8 cellular contexts compared by ENCODE assay signal in the genomic region with DNA sequence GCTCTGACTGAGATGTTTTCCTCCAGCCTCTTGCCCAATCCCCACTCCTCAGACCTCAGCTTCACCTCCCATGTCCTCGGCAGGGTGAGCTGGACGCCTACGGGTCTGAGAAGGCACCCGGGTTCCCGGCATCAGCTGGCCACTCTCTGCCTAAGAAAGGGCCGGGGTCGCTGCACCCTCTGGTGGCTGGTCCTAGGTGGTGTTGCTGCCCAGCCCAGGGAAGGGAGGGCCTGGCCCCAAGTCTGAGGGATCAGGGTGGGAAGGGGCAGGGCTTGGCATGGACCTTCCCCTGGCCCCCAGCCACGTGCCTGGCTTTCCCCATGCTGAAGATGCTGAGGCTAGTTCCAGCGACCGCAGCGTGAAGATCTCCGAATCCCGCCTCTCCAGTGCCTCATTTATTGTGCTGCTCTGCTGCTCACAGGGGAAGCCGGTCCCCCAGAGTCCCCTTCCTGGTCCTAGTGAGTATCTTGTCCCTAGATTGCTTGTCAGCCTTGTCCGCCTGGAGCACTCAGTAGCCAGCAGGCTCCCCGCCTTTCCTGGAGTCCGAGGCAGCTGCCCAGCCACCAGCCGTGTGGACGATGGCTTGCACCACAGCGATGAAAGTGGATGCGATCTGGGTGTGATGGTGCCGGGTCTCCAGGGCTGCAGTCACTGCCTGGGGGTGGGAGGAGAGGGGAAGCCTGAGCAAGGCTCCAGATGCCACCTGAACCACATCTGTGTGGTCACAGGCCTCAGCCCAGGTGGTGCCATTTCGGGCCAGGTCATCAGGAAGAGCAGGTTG. TPM values are rescaled to one million over a fixed set of nuclear protein-coding genes. Genes with fewer than 3 reads are reported as not detected.
DNase-seq lines count a peak whose midpoint lies in the region; ATAC-seq, FAIRE-seq and TF ChIP-seq lines count a peak whose summit lies in the region.

No MANE protein-coding gene starts in this region.

- peak; percentile 72 for TF ChIP-seq CTCF in DND-41 (IDR thresholded peaks at IDR 0.05; ENCODE audit: borderline replicate concordance, extremely low read depth, low read length, poor library complexity, severe bottlenecking)
- TF ChIP-seq CTCF in IMR-90 (conservative IDR thresholded peaks at IDR 0.05; ENCODE audit: low read depth, low read length), result peak; percentile 95
- TF ChIP-seq CTCF in astrocyte (IDR thresholded peaks at IDR 0.05; ENCODE audit: insufficient read depth, low read depth, low read length), result peak; percentile 57

- no peak overlapping the region for H3K27ac Mint-ChIP-seq in astrocyte (ENCODE audit: unreplicated experiment)

- H2BK15ac ChIP-seq in IMR-90 (ENCODE audit: low read depth, low read length), result peak overlapping the region; percentile 85; the same call in 2 of the 3 replicates

- no peak overlapping the region for H3K4me3 Mint-ChIP-seq in astrocyte (ENCODE audit: unreplicated experiment)

- peak overlapping the region; percentile 8; the same call in 1 of the 2 replicates for H3K18ac ChIP-seq in IMR-90 (ENCODE audit: low read depth, low read length)

- peak overlapping the region; percentile 90 for H3K14ac ChIP-seq in IMR-90 (replicated peaks; ENCODE audit: low read depth, low read length)

- TF ChIP-seq RAD21 in IMR-90 (IDR thresholded peaks at IDR 0.05; ENCODE audit: low read length), result peak; percentile 97

- H3K79me2 ChIP-seq in DND-41 (ENCODE audit: insufficient read depth, low read length) (no peaks in the 10 kb centered on the region), astrocyte (ENCODE audit: insufficient read depth, low read length) (no peaks in the 10 kb centered on the region)

- no peaks in the 10 kb centered on the region for H3K9me3 Mint-ChIP-seq in astrocyte (ENCODE audit: unreplicated experiment)

- peak; percentile 42 for DNase-seq in DND-41
- peak; percentile 95 for DNase-seq in IMR-90
- peak; percentile 59 for DNase-seq in SKM-1 treated with dmso at 0.1 percent for 144 hours (lab: John Stamatoyannopoulos, UW; ENCODE audit: unreplicated experiment)
- peak; percentile 90 for DNase-seq in astrocyte (ENCODE audit: low read depth)
- peak; percentile 92 for DNase-seq in left ventricle myocardium superior
- DNase-seq in pulmonary artery endothelial cell (ENCODE audit: low read depth, low spot score), result peak; percentile 60

- no peaks in the 10 kb centered on the region for H3K9me3 ChIP-seq in DND-41 (ENCODE audit: insufficient read depth, low read length, severe bottlenecking)
- no peaks in the 10 kb centered on the region for H3K9me3 ChIP-seq in IMR-90 (ENCODE audit: control insufficient read depth, insufficient read depth, low read length)
- H3K9me3 ChIP-seq in astrocyte (ENCODE audit: insufficient read depth, low read depth, low read length), result no peaks in the 10 kb centered on the region

- no TSS peak for BruUV-seq in IMR-90 (replicated peaks; lab: Mats Ljungman, UMichigan)

- ATAC-seq in DND-41 (ENCODE audit: insufficient read depth, low read depth) (peak; percentile 78; the same call in 2 of the 3 replicates), IMR-90 (ENCODE audit: low read depth) (peak; percentile 96), left ventricle myocardium superior (peak; percentile 88), HG03175 (IDR thresholded peaks at IDR 0.05; ENCODE audit: unreplicated experiment) (no peak), GM21737 (IDR thresholded peaks at IDR 0.05; ENCODE audit: unreplicated experiment) (no peak)

- H2AK9ac ChIP-seq in IMR-90 (replicated peaks; ENCODE audit: low read depth, low read length, poor library complexity), result peak overlapping the region; percentile 1

- peak overlapping the region; percentile 98; the same call in 1 of the 2 replicates for H4K91ac ChIP-seq in IMR-90 (ENCODE audit: insufficient read depth, low read depth, low read length)

- no peaks in the 10 kb centered on the region for H3K27me3 ChIP-seq in DND-41 (ENCODE audit: insufficient read depth, low read length, poor library complexity)
- H3K27me3 ChIP-seq in IMR-90 (ENCODE audit: control insufficient read depth, insufficient read depth, low read length), result no peaks in the 10 kb centered on the region
- no peaks in the 10 kb centered on the region for H3K27me3 ChIP-seq in astrocyte (ENCODE audit: insufficient read depth, low read length)

- H3K23ac ChIP-seq in IMR-90 (ENCODE audit: low read depth, low read length), result peak overlapping the region; percentile 85; the same call in 1 of the 2 replicates

- peak overlapping the region; percentile 97 for H3K4ac ChIP-seq in IMR-90 (ENCODE audit: low read depth, low read length)

- dilution Hi-C loops in IMR-90 (cut with HindIII; ENCODE audit: low sequenced_read_pairs, unreplicated experiment), result no loop called here

- CTCF ChIA-PET in IMR-90 (lab: Yijun Ruan, JAX), result interaction anchor here (0.6 to 1.2 kb wide), 5 partner anchors 42 to 62 kb away, joined by 3 to 13 read pairs (median 3); no protein-coding TSS in a partner anchor

- H4K20me1 ChIP-seq in DND-41 (ENCODE audit: insufficient read depth, low read length) (no peaks in the 10 kb centered on the region; the same call in none of the 2 replicates), IMR-90 (ENCODE audit: insufficient read depth, low read length) (no peaks in the 10 kb centered on the region), astrocyte (ENCODE audit: insufficient read depth, low read length) (no peaks in the 10 kb centered on the region)

- in situ Hi-C loops in IMR-90 (cut with MboI; ENCODE audit: low sequenced_read_pairs), result no loop called here

- H2AFZ ChIP-seq in DND-41 (ENCODE audit: low read depth, low read length), result no peak overlapping the region
- H2AFZ ChIP-seq in IMR-90 (replicated peaks; ENCODE audit: low read length, poor library complexity), result peak overlapping the region; percentile 83
- peak overlapping the region; percentile 58 for H2AFZ ChIP-seq in astrocyte (ENCODE audit: low read depth, low read length)

- peak overlapping the region; percentile 97 for H2BK20ac ChIP-seq in IMR-90 (ENCODE audit: low read depth, low read length)

- 0% methylated on average over 3 of the region's 23 CpGs; no CpG with 5 or more reads in 1 of the 2 experiments for WGBS in IMR-90 (ENCODE audit: extremely low coverage in 2 of 2, insufficient read length in 1 of 2), 2 experiments

- TF ChIP-seq POLR2A in IMR-90 (IDR thresholded peaks at IDR 0.05; ENCODE audit: low read depth, low read length), result 0 out of 2 replicates have a peak, but pooled peaks have one; percentile 31

- H2AK5ac ChIP-seq in IMR-90 (ENCODE audit: low read depth, low read length), result peak overlapping the region; percentile 29

- H4K8ac ChIP-seq in IMR-90 (ENCODE audit: low read depth in 2 of 2, low read length in 2 of 2), result peak overlapping the region; percentile 95 to 97

- H3K4me1 ChIP-seq in DND-41 (ENCODE audit: insufficient read depth, low read length) (peaks cover 16% of the 10 kb centered on the region), IMR-90 (ENCODE audit: control insufficient read depth, insufficient read depth, low read length) (peaks cover 35% of the 10 kb centered on the region), astrocyte (ENCODE audit: insufficient read depth, low read length) (peaks cover 37% of the 10 kb centered on the region)

- peak overlapping the region; percentile 27 for H4K5ac ChIP-seq in IMR-90 (ENCODE audit: low read depth, low read length)

- peaks cover 12% of the 10 kb centered on the region for H3K9me1 ChIP-seq in IMR-90 (ENCODE audit: insufficient read depth, low read length)

- no peak overlapping the region for H2BK5ac ChIP-seq in IMR-90 (ENCODE audit: low read depth, low read length, poor library complexity, severe bottlenecking)

- H3K36me3 ChIP-seq in DND-41 (ENCODE audit: insufficient read depth, low read length) (no peaks in the 10 kb centered on the region), IMR-90 (ENCODE audit: control insufficient read depth, insufficient read depth, low read length) (no peaks in the 10 kb centered on the region), astrocyte (ENCODE audit: insufficient read depth, low read length) (no peaks in the 10 kb centered on the region)

- H2BK120ac ChIP-seq in IMR-90 (ENCODE audit: low read depth, low read length), result peak overlapping the region; percentile 97

- H3K27me3 Mint-ChIP-seq in astrocyte (ENCODE audit: low read depth, unreplicated experiment), result no peaks in the 10 kb centered on the region

- H3K4me2 ChIP-seq in DND-41 (ENCODE audit: insufficient read depth, low read length) (no peak overlapping the region), IMR-90 (ENCODE audit: low read depth, low read length) (no peak overlapping the region; the same call in 1 of the 2 replicates), astrocyte (ENCODE audit: low read length) (peak overlapping the region; percentile 58)

- intact Hi-C loops in IMR-90 (cut with micrococcal nuclease), result loop anchor here (1.0 to 10.0 kb wide), 3 partner anchors 40 to 263 kb away; a partner anchor contains a TSS
- intact Hi-C loops in left ventricle myocardium superior (cut with micrococcal nuclease), result no loop called here

- H3K9ac ChIP-seq in DND-41 (ENCODE audit: low read depth, low read length) (no peak overlapping the region), IMR-90 (ENCODE audit: low read depth, low read length) (peak overlapping the region; percentile 68), astrocyte (ENCODE audit: low read length) (peak overlapping the region; percentile 71)

- H3K27ac ChIP-seq in DND-41 (ENCODE audit: low read length) (no peak overlapping the region), IMR-90 (ENCODE audit: insufficient read depth, low read length) (peak overlapping the region; percentile 93), astrocyte (ENCODE audit: low read depth, low read length) (peak overlapping the region; percentile 50)

- H3K56ac ChIP-seq in IMR-90 (ENCODE audit: extremely low read depth, insufficient read depth, low read length), result no peak overlapping the region

- no peaks in the 10 kb centered on the region for H3K36me3 Mint-ChIP-seq in astrocyte (ENCODE audit: low read depth, unreplicated experiment)

- POLR2A ChIA-PET in IMR-90 (lab: Charles Lee; ENCODE audit: unreplicated experiment), result no interaction called here

- peaks cover 0 to 19% of the 10 kb centered on the region in 2 experiments; a peak in 2 of 4 replicates for H3K79me1 ChIP-seq in IMR-90 (ENCODE audit: low read depth in 1 of 2, low read length in 2 of 2)

- peaks cover 12% of the 10 kb centered on the region for H3K4me1 Mint-ChIP-seq in astrocyte (ENCODE audit: low read depth, unreplicated experiment)

- H3K4me3 ChIP-seq in DND-41 (ENCODE audit: low read depth in 1 of 2, low read length in 2 of 2) (no peak overlapping the region), IMR-90 (ENCODE audit: insufficient read depth, low read depth, low read length) (no peak overlapping the region), astrocyte (ENCODE audit: insufficient read depth, low read depth, low read length) (no peak overlapping the region)

- FAIRE-seq in astrocyte (lab: Jason Lieb, UNC), result no peak

RNA-seq across cellular contexts. Expression of a gene that starts 2.9 kb away (rescaled TPM):
- 0.18 and 0.28 TPM in 2 replicates for total RNA-seq in IMR-90 (2012; rRNA removed)
- polyA plus RNA-seq in IMR-90 (2012; rRNA removed), result 3.1 and 5.8 TPM in 2 replicates
- polyA plus RNA-seq in IMR-90 (2012; cell fraction: cytosol; rRNA removed), result 0.58 and 3.1 TPM in 2 replicates
- 15.2 and 20.3 TPM in 2 replicates for polyA plus RNA-seq in IMR-90 (2012; cell fraction: nucleus; rRNA removed; ENCODE audit: low replicate concordance)
- 0.64 and 0.89 TPM in 2 replicates for total RNA-seq in astrocyte
- total RNA-seq in left ventricle myocardium superior, result 19.8 TPM
- total RNA-seq in pulmonary artery endothelial cell, result 1.8 and 7.0 TPM in 2 replicates

RNA-seq across cellular contexts. Expression of a gene that starts 22.9 kb away (rescaled TPM):
- total RNA-seq in IMR-90 (2012; rRNA removed), result 44.1 and 45.5 TPM in 2 replicates
- polyA plus RNA-seq in IMR-90 (2012; rRNA removed), result 18.4 and 18.7 TPM in 2 replicates
- polyA plus RNA-seq in IMR-90 (2012; cell fraction: cytosol; rRNA removed), result 9.4 and 10.4 TPM in 2 replicates
- polyA plus RNA-seq in IMR-90 (2012; cell fraction: nucleus; rRNA removed; ENCODE audit: low replicate concordance), result 23.1 and 26.8 TPM in 2 replicates
- 64.8 and 69.2 TPM in 2 replicates for total RNA-seq in astrocyte
- total RNA-seq in left ventricle myocardium superior, result 52.0 TPM
- 42.0 and 61.7 TPM in 2 replicates for total RNA-seq in pulmonary artery endothelial cell

Comparison
In these comparisons a context has a peak if more than half of its experiments do, and no peak if none do; other contexts are left out.
1. ATAC-seq: peak in DND-41 (single experiment), IMR-90 (single experiment) and left ventricle myocardium superior (single experiment); none in HG03175 (single experiment) and GM21737 (single experiment).
2. DNase-seq: peak in every context shown above with its lines; median percentile 95 in IMR-90; 92 in left ventricle myocardium superior; 90 in astrocyte; 60 in pulmonary artery endothelial cell; 59 in SKM-1 treated with dmso at 0.1 percent for 144 hours; 42 in DND-41.
3. Peak in every context shown above with its lines, with median percentiles within 50 percentile points of each other: CTCF ChIP-seq.